ENCODE assay signal across 24 cellular contexts in genomic region chr3:137612293-137612692, GRCh38.
"Had no signal": no experiment of that assay in that cellular context is flagged by ENCODE, and none has a peak within 500 bp of the region (broad histone marks: within the 10 kb centered on the region; RNA-seq: fewer than 3 reads in every experiment).

No MANE protein-coding gene starts in this region.

- H3K9me3 ChIP-seq: body of pancreas, tibial artery had no signal

- H3K27me3 ChIP-seq: foreskin keratinocyte, tibial artery had no signal

- H3K27ac ChIP-seq: body of pancreas, dorsolateral prefrontal cortex, foreskin keratinocyte, tibial artery had no signal

- H3K4me3 Mint-ChIP-seq: activated B cell treated with CpG ODN at 0.5 μM for 24 hours; activated CD4-positive, alpha-beta memory T cell treated with anti-CD3 and anti-CD28 coated beads for 36 hours; activated CD8-positive, alpha-beta memory T cell treated with anti-CD3 and anti-CD28 coated beads, Interleukin-2, amount 10 ng/mL, durations not matched to agents 7 days and 5 days; activated naive CD8-positive, alpha-beta T cell treated with anti-CD3 and anti-CD28 coated beads, Interleukin-2, amount 10 ng/mL, durations not matched to agents 7 days and 5 days; activated T-helper 17 cell treated with anti-CD3 and anti-CD28 coated beads, Interleukin-2, amount 50 U/mL, for 72 hours; mesothelial cell of epicardium; nephron; T-cell had no signal

- DNase-seq: activated B cell treated with CpG ODN at 0.5 μM for 24 hours; activated CD4-positive, alpha-beta memory T cell treated with anti-CD3 and anti-CD28 coated beads for 36 hours; activated CD4-positive, alpha-beta T cell treated with anti-CD3 and anti-CD28 coated beads for 4 hours; activated CD8-positive, alpha-beta memory T cell treated with anti-CD3 and anti-CD28 coated beads, Interleukin-2, amount 10 ng/mL, durations not matched to agents 7 days and 5 days; activated naive CD4-positive, alpha-beta T cell treated with Interleukin-2 at 50 U/mL for 16 hours; activated naive CD8-positive, alpha-beta T cell treated with anti-CD3 and anti-CD28 coated beads, Interleukin-2, amount 10 ng/mL, durations not matched to agents 7 days and 5 days; amygdala; body of pancreas; dorsolateral prefrontal cortex; foreskin keratinocyte; head of caudate nucleus; left colon; occipital lobe; retina; stimulated activated CD4-positive, alpha-beta T cell treated with anti-CD3 and anti-CD28 coated beads, Interleukin-12 subunit alpha, Interleukin-12 subunit beta, amount 100 ng/mL, for 4 hours; stimulated activated CD4-positive, alpha-beta T cell treated with anti-CD3 and anti-CD28 coated beads, Interleukin-2, amount 100 ng/mL, for 24 hours; stimulated activated naive CD4-positive, alpha-beta T cell treated with Interleukin-2 at 50 U/mL for 16 hours; substantia nigra; T-cell; tibial artery had no signal

- H3K27ac Mint-ChIP-seq: activated B cell treated with CpG ODN at 0.5 μM for 24 hours; activated CD4-positive, alpha-beta memory T cell treated with anti-CD3 and anti-CD28 coated beads for 36 hours; activated CD8-positive, alpha-beta memory T cell treated with anti-CD3 and anti-CD28 coated beads, Interleukin-2, amount 10 ng/mL, durations not matched to agents 7 days and 5 days; activated naive CD8-positive, alpha-beta T cell treated with anti-CD3 and anti-CD28 coated beads, Interleukin-2, amount 10 ng/mL, durations not matched to agents 7 days and 5 days; activated T-helper 17 cell treated with anti-CD3 and anti-CD28 coated beads, Interleukin-2, amount 50 U/mL, for 72 hours; mesothelial cell of epicardium; nephron; T-cell had no signal

- H3K9me3 Mint-ChIP-seq: activated B cell treated with CpG ODN at 0.5 μM for 24 hours; activated naive CD8-positive, alpha-beta T cell treated with anti-CD3 and anti-CD28 coated beads, Interleukin-2, amount 10 ng/mL, durations not matched to agents 7 days and 5 days; activated T-helper 17 cell treated with anti-CD3 and anti-CD28 coated beads, Interleukin-2, amount 50 U/mL, for 72 hours; mesothelial cell of epicardium; nephron; T-cell had no signal

- H3K36me3 Mint-ChIP-seq: activated CD4-positive, alpha-beta memory T cell treated with anti-CD3 and anti-CD28 coated beads for 36 hours; activated CD8-positive, alpha-beta memory T cell treated with anti-CD3 and anti-CD28 coated beads, Interleukin-2, amount 10 ng/mL, durations not matched to agents 7 days and 5 days; activated naive CD8-positive, alpha-beta T cell treated with anti-CD3 and anti-CD28 coated beads, Interleukin-2, amount 10 ng/mL, durations not matched to agents 7 days and 5 days; mesothelial cell of epicardium; T-cell had no signal

- H3K27me3 Mint-ChIP-seq: activated B cell treated with CpG ODN at 0.5 μM for 24 hours; activated CD4-positive, alpha-beta memory T cell treated with anti-CD3 and anti-CD28 coated beads for 36 hours; activated CD8-positive, alpha-beta memory T cell treated with anti-CD3 and anti-CD28 coated beads, Interleukin-2, amount 10 ng/mL, durations not matched to agents 7 days and 5 days; activated naive CD8-positive, alpha-beta T cell treated with anti-CD3 and anti-CD28 coated beads, Interleukin-2, amount 10 ng/mL, durations not matched to agents 7 days and 5 days; activated T-helper 17 cell treated with anti-CD3 and anti-CD28 coated beads, Interleukin-2, amount 50 U/mL, for 72 hours; T-cell had no signal

- H3K4me1 Mint-ChIP-seq: activated B cell treated with CpG ODN at 0.5 μM for 24 hours; activated CD8-positive, alpha-beta memory T cell treated with anti-CD3 and anti-CD28 coated beads, Interleukin-2, amount 10 ng/mL, durations not matched to agents 7 days and 5 days; activated naive CD8-positive, alpha-beta T cell treated with anti-CD3 and anti-CD28 coated beads, Interleukin-2, amount 10 ng/mL, durations not matched to agents 7 days and 5 days; activated T-helper 17 cell treated with anti-CD3 and anti-CD28 coated beads, Interleukin-2, amount 50 U/mL, for 72 hours; mesothelial cell of epicardium; nephron; T-cell had no signal

- H3K4me1 ChIP-seq: body of pancreas, foreskin keratinocyte, tibial artery had no signal

- H3K4me3 ChIP-seq: body of pancreas, dorsolateral prefrontal cortex, lung, tibial artery had no signal

- H3K36me3 ChIP-seq: tibial artery had no signal
